ENCODE assay signal across 8 cellular contexts in genomic region chr19:15432018-15432494, GRCh38. TPM values are rescaled to one million over a fixed set of nuclear protein-coding genes. Genes with fewer than 3 reads are reported as not detected.
DNase-seq lines count a peak whose midpoint lies in the region; ATAC-seq and TF ChIP-seq lines count a peak whose summit lies in the region.

No MANE protein-coding gene starts in this region.

- H3K4me2 ChIP-seq in OCI-LY3 (ENCODE audit: low read length): peak overlapping the region; percentile 95

- H2AFZ ChIP-seq in OCI-LY3 (ENCODE audit: low read depth, low read length): no peak overlapping the region

- H4K20me1 ChIP-seq in OCI-LY3 (ENCODE audit: insufficient read depth, low read length): peaks cover 15% of the 10 kb centered on the region; the same call in 1 of the 2 replicates

- intact Hi-C loops in dorsolateral prefrontal cortex (cut with DNase I) (loop anchor here (2.0 to 10.0 kb wide), 3 partner anchors 17 to 307 kb away; partner anchors contain the start of genes BRD4 (in 1 of the 2) and WIZ (in 1 of the 2)), natural killer cell (cut with micrococcal nuclease) (no loop called here)

- peak overlapping the region; percentile 94 for H3K27ac Mint-ChIP-seq in T-helper 2 cell treated with Interferon-gamma antibody and Interleukin-4, amounts not matched to agents 5 μg/mL and 100 μg/mL, for 36 hours
- peak overlapping the region; percentile 81 to 88 for H3K27ac Mint-ChIP-seq in natural killer cell

- peaks cover 56% of the 10 kb centered on the region for H3K79me2 ChIP-seq in OCI-LY3 (ENCODE audit: low read length)

- ATAC-seq in natural killer cell (peak in 1 of 3 donors; percentile 5), HG03280 (IDR thresholded peaks at IDR 0.05; ENCODE audit: unreplicated experiment) (no peak)

- no peaks in the 10 kb centered on the region for H3K9me3 ChIP-seq in OCI-LY3 (ENCODE audit: insufficient read depth, low read length)

- H3K36me3 ChIP-seq in OCI-LY3 (replicated peaks; ENCODE audit: low read depth, low read length): peaks cover 16% of the 10 kb centered on the region

- peaks cover 16% of the 10 kb centered on the region for H3K4me1 ChIP-seq in OCI-LY3 (ENCODE audit: low read length)

- peak overlapping the region; percentile 95 for H3K4me3 Mint-ChIP-seq in T-helper 2 cell treated with Interferon-gamma antibody and Interleukin-4, amounts not matched to agents 5 μg/mL and 100 μg/mL, for 36 hours
- H3K4me3 Mint-ChIP-seq in natural killer cell: peak overlapping the region; percentile 95

- no peaks in the 10 kb centered on the region for H3K27me3 Mint-ChIP-seq in T-helper 2 cell treated with Interferon-gamma antibody and Interleukin-4, amounts not matched to agents 5 μg/mL and 100 μg/mL, for 36 hours (ENCODE audit: low read depth)
- H3K27me3 Mint-ChIP-seq in natural killer cell (ENCODE audit: low read depth in 2 of 2): no peaks in the 10 kb centered on the region

- H3K4me1 Mint-ChIP-seq in T-helper 2 cell treated with Interferon-gamma antibody and Interleukin-4, amounts not matched to agents 5 μg/mL and 100 μg/mL, for 36 hours (ENCODE audit: low read depth): peaks cover 24% of the 10 kb centered on the region
- peaks cover 24 to 30% of the 10 kb centered on the region in 2 donors for H3K4me1 Mint-ChIP-seq in natural killer cell

- H3K9ac ChIP-seq in OCI-LY3 (ENCODE audit: low read length): peak overlapping the region; percentile 68

- peak overlapping the region; percentile 79 for H3K4me3 ChIP-seq in OCI-LY3 (ENCODE audit: low read length)
- H3K4me3 ChIP-seq in dorsolateral prefrontal cortex: peak overlapping the region; percentile 63 to 90 (median 78)

- no peak for DNase-seq in T-helper 2 cell treated with Interferon-gamma antibody and Interleukin-4, amounts not matched to agents 5 μg/mL and 100 μg/mL, for 36 hours (ENCODE audit: low spot score)
- DNase-seq in T-helper 2 cell (no peak), dorsolateral prefrontal cortex (no peak), natural killer cell (no peak), NK-92 (lab: John Stamatoyannopoulos, UW; ENCODE audit: unreplicated experiment) (no peak), NCI-H2227 treated with DMSO at 0.1 percent for 48 hours (lab: John Stamatoyannopoulos, UW) (no peak)

- TF ChIP-seq CTCF in OCI-LY3 (IDR thresholded peaks at IDR 0.05; ENCODE audit: low read depth, low read length) (no peak), dorsolateral prefrontal cortex (IDR thresholded peaks at IDR 0.05 in 54 of 56, conservative IDR thresholded peaks at IDR 0.05 in 2 of 56; ENCODE audit: low read depth in 1 of 56, partially characterized antibody in 56 of 56) (no peak), natural killer cell (IDR thresholded peaks at IDR 0.05) (no peak)

- H3K27me3 ChIP-seq in OCI-LY3 (ENCODE audit: low read depth, low read length): no peaks in the 10 kb centered on the region
- no peaks in the 10 kb centered on the region for H3K27me3 ChIP-seq in dorsolateral prefrontal cortex

- peaks cover 17% of the 10 kb centered on the region for H3K36me3 Mint-ChIP-seq in T-helper 2 cell treated with Interferon-gamma antibody and Interleukin-4, amounts not matched to agents 5 μg/mL and 100 μg/mL, for 36 hours (ENCODE audit: low read depth)
- no peaks in the 10 kb centered on the region for H3K36me3 Mint-ChIP-seq in natural killer cell

- H3K27ac ChIP-seq in OCI-LY3 (ENCODE audit: low read length): peak overlapping the region; percentile 39
- peak overlapping the region in 20 of 59 donors; percentile 14 to 78 (median 50) for H3K27ac ChIP-seq in dorsolateral prefrontal cortex

- no peaks in the 10 kb centered on the region for H3K9me3 Mint-ChIP-seq in T-helper 2 cell treated with Interferon-gamma antibody and Interleukin-4, amounts not matched to agents 5 μg/mL and 100 μg/mL, for 36 hours
- no peaks in the 10 kb centered on the region for H3K9me3 Mint-ChIP-seq in natural killer cell

RNA-seq across cellular contexts. Expression of gene AKAP8L, which starts 13.3 kb away (rescaled TPM):
- 100 to 1,000 TPM; 104 to 260 (median 142) TPM for total RNA-seq in dorsolateral prefrontal cortex
- total RNA-seq in natural killer cell: 100 to 1,000 TPM; 144 to 174 (median 173) TPM

RNA-seq across cellular contexts. Expression of gene WIZ, which starts 17.7 kb away (rescaled TPM):
- total RNA-seq in dorsolateral prefrontal cortex: 10 to 100 TPM; 26.2 to 74.6 (median 41.4) TPM
- total RNA-seq in natural killer cell: 10 to 100 TPM; 24.3 to 29.3 (median 24.4) TPM

RNA-seq across cellular contexts. Expression of gene RASAL3, which starts 32.3 kb away (rescaled TPM):
- total RNA-seq in dorsolateral prefrontal cortex (10 to 100 TPM in 3 of 120 experiments, 1 to 10 TPM in 113, under 1 TPM in 4; 0.28 to 11.0 (median 3.1) TPM), natural killer cell (100 to 1,000 TPM; 217 to 283 (median 224) TPM)

RNA-seq across cellular contexts. Expression of gene PGLYRP2, which starts 47.2 kb away (rescaled TPM):
- under 1 TPM in 1 of 120 experiments, not detected in 119; 0.18 TPM for total RNA-seq in dorsolateral prefrontal cortex
- total RNA-seq in natural killer cell: under 1 TPM in 2 of 3 donors, not detected in 1; 0.21 to 0.28 TPM

RNA-seq across cellular contexts. Expression of gene AKAP8, which starts 52.5 kb away (rescaled TPM):
- total RNA-seq in dorsolateral prefrontal cortex (10 to 100 TPM; 18.6 to 51.6 (median 29.6) TPM), natural killer cell (10 to 100 TPM; 65.3 to 87.6 (median 76.9) TPM)

Comparison
In these comparisons a context has a peak if more than half of its experiments do, and no peak if none do; other contexts are left out.
1. RNA of gene RASAL3, which starts 32.3 kb away (total RNA-seq): 217 to 283 TPM in natural killer cell; 0.28 to 11.0 TPM in dorsolateral prefrontal cortex; every median in the first group is over 10 times any median in the second.